In genomic region chr1:15523104-15523921, GRCh38 we compare ENCODE assay signal across 8 cellular contexts. TPM values are rescaled to one million over a fixed set of nuclear protein-coding genes. Genes with fewer than 3 reads are reported as not detected.
A peak's percentile ranks its signal among the peaks of the same experiment; 100 is the strongest.
DNase-seq lines count a peak whose midpoint lies in the region; ATAC-seq, FAIRE-seq and TF ChIP-seq lines count a peak whose summit lies in the region.

No MANE protein-coding gene starts in this region.

- peaks cover 13% of the 10 kb centered on the region for H3K79me2 ChIP-seq in OCI-LY3 (ENCODE audit: low read length)
- peaks cover 11% of the 10 kb centered on the region for H3K79me2 ChIP-seq in endothelial cell of umbilical vein (ENCODE audit: control insufficient read depth, insufficient read depth, low read length)

- no peak for TF ChIP-seq POLR2A in endothelial cell of umbilical vein (IDR thresholded peaks at IDR 0.05; ENCODE audit: low read depth, low read length)

- POLR2A ChIA-PET in CD8-positive, alpha-beta memory T cell (lab: Charles Lee): no interaction called here
- POLR2A ChIA-PET in endothelial cell of umbilical vein (lab: Charles Lee): no interaction called here

- H3K4me3 Mint-ChIP-seq in CD8-positive, alpha-beta memory T cell: peak overlapping the region; percentile 79 to 98 (median 88)
- peak overlapping the region; percentile 94 for H3K4me3 Mint-ChIP-seq in osteocyte (ENCODE audit: unreplicated experiment)

- peaks cover 43 to 51% (median 50%) of the 10 kb centered on the region in 3 donors for H3K4me1 Mint-ChIP-seq in CD8-positive, alpha-beta memory T cell
- peaks cover 32% of the 10 kb centered on the region for H3K4me1 Mint-ChIP-seq in osteocyte (ENCODE audit: unreplicated experiment)

- CTCF ChIA-PET in CD8-positive, alpha-beta memory T cell (lab: Charles Lee): no interaction called here
- CTCF ChIA-PET in endothelial cell of umbilical vein (lab: Charles Lee): interaction anchor here (0.6 to 1.3 kb wide), 2 partner anchors 200 to 253 kb away, joined by 4 to 7 read pairs; no protein-coding TSS in a partner anchor

- no peaks in the 10 kb centered on the region for H3K9me3 Mint-ChIP-seq in CD8-positive, alpha-beta memory T cell
- no peaks in the 10 kb centered on the region for H3K9me3 Mint-ChIP-seq in osteocyte (ENCODE audit: unreplicated experiment)

- BruUV-seq in endothelial cell of umbilical vein (replicated peaks; lab: Mats Ljungman, UMichigan): TSS peak; percentile 46

- H3K9ac ChIP-seq in OCI-LY3 (ENCODE audit: low read length): peak overlapping the region; percentile 72
- H3K9ac ChIP-seq in endothelial cell of umbilical vein (replicated peaks; ENCODE audit: extremely low read depth, insufficient read depth, low read length): peak overlapping the region; percentile 39

- H3K27me3 ChIP-seq in CD8-positive, alpha-beta memory T cell (ENCODE audit: insufficient read depth, low read length, poor library complexity, severe bottlenecking): no peaks in the 10 kb centered on the region
- no peaks in the 10 kb centered on the region for H3K27me3 ChIP-seq in OCI-LY3 (ENCODE audit: low read depth, low read length)
- H3K27me3 ChIP-seq in endothelial cell of umbilical vein (ENCODE audit: control insufficient read depth in 2 of 2, insufficient read depth in 2 of 2, low read length in 2 of 2): no peaks in the 10 kb centered on the region

- H4K20me1 ChIP-seq in OCI-LY3 (ENCODE audit: insufficient read depth, low read length) (no peaks in the 10 kb centered on the region), endothelial cell of umbilical vein (replicated peaks; ENCODE audit: control insufficient read depth, extremely low read depth, insufficient read depth, low read length) (no peaks in the 10 kb centered on the region)

- H3K9me1 ChIP-seq in endothelial cell of umbilical vein (replicated peaks; ENCODE audit: control insufficient read depth, extremely low read depth, insufficient read depth, low read length): no peaks in the 10 kb centered on the region

- H3K4me1 ChIP-seq in CD8-positive, alpha-beta memory T cell (ENCODE audit: insufficient read depth, low read length): peaks cover 21% of the 10 kb centered on the region
- H3K4me1 ChIP-seq in OCI-LY3 (ENCODE audit: low read length): peaks cover 22% of the 10 kb centered on the region
- H3K4me1 ChIP-seq in endothelial cell of umbilical vein (ENCODE audit: control insufficient read depth, extremely low read depth, insufficient read depth, low read length): peaks cover 24% of the 10 kb centered on the region

- no peaks in the 10 kb centered on the region for H3K36me3 ChIP-seq in CD8-positive, alpha-beta memory T cell (ENCODE audit: insufficient read depth, low read length)
- H3K36me3 ChIP-seq in OCI-LY3 (replicated peaks; ENCODE audit: low read depth, low read length) (no peaks in the 10 kb centered on the region), endothelial cell of umbilical vein (ENCODE audit: control insufficient read depth in 2 of 2, extremely low read depth in 1 of 2, insufficient read depth in 2 of 2, low read length in 2 of 2) (no peaks in the 10 kb centered on the region)

- DNase-seq in CD8-positive, alpha-beta memory T cell: no peak
- no peak for DNase-seq in endothelial cell of umbilical vein (ENCODE audit: low read depth, low spot score)
- no peak for DNase-seq in osteocyte (ENCODE audit: extremely low spot score, unreplicated experiment)
- no peak for DNase-seq in amniotic stem cell (lab: John Stamatoyannopoulos, UW)
- DNase-seq in stimulated activated CD4-positive, alpha-beta T cell treated with anti-CD3 and anti-CD28 coated beads, Interleukin-1b, Interleukin-23, amount 100 ng/mL, for 48 hours: no peak
- no peak for DNase-seq in NCI-H524 (lab: John Stamatoyannopoulos, UW)

- peaks cover 0 to 6% (median 1%) of the 10 kb centered on the region in 3 donors for H3K36me3 Mint-ChIP-seq in CD8-positive, alpha-beta memory T cell
- peaks cover 2% of the 10 kb centered on the region for H3K36me3 Mint-ChIP-seq in osteocyte (ENCODE audit: unreplicated experiment)

- H3K9me3 ChIP-seq in CD8-positive, alpha-beta memory T cell (ENCODE audit: low read length): no peaks in the 10 kb centered on the region
- no peaks in the 10 kb centered on the region for H3K9me3 ChIP-seq in OCI-LY3 (ENCODE audit: insufficient read depth, low read length)
- no peaks in the 10 kb centered on the region for H3K9me3 ChIP-seq in endothelial cell of umbilical vein (replicated peaks; ENCODE audit: control insufficient read depth, insufficient read depth, low read length)

- dilution Hi-C loops in endothelial cell of umbilical vein (cut with MboI; ENCODE audit: extremely low pct_ligation_motif_present, low sequenced_read_pairs): no loop called here

- ATAC-seq in GM18519 (IDR thresholded peaks at IDR 0.05; ENCODE audit: low FRiP score, unreplicated experiment): no peak

- peak overlapping the region; percentile 92 to 100 (median 100) for H3K27ac Mint-ChIP-seq in CD8-positive, alpha-beta memory T cell
- H3K27ac Mint-ChIP-seq in osteocyte (ENCODE audit: unreplicated experiment): peak overlapping the region; percentile 100

- TF ChIP-seq CTCF in OCI-LY3 (IDR thresholded peaks at IDR 0.05; ENCODE audit: low read depth, low read length) (no peak), endothelial cell of umbilical vein (IDR thresholded peaks at IDR 0.05; ENCODE audit: extremely low read depth in 1 of 2, insufficient read depth in 1 of 2, low read depth in 1 of 2, low read length in 2 of 2) (no peak), osteocyte (IDR thresholded peaks at IDR 0.05) (no peak)

- peaks cover 0 to 1% of the 10 kb centered on the region in 2 donors for H3K27me3 Mint-ChIP-seq in CD8-positive, alpha-beta memory T cell
- H3K27me3 Mint-ChIP-seq in osteocyte (ENCODE audit: unreplicated experiment): no peaks in the 10 kb centered on the region

- H3K4me3 ChIP-seq in CD8-positive, alpha-beta memory T cell (ENCODE audit: low read length): peak overlapping the region; percentile 74
- H3K4me3 ChIP-seq in OCI-LY3 (ENCODE audit: low read length) (peak overlapping the region; percentile 96), endothelial cell of umbilical vein (replicated peaks in 1 of 3; ENCODE audit: insufficient read depth in 1 of 3, low read depth in 1 of 3, low read length in 3 of 3) (peak overlapping the region; percentile 45 to 95 (median 68))

- FAIRE-seq in endothelial cell of umbilical vein (lab: Jason Lieb, UNC): peak; percentile 31

- H2AFZ ChIP-seq in OCI-LY3 (ENCODE audit: low read depth, low read length): peak overlapping the region; percentile 41; the same call in 1 of the 2 replicates
- peak overlapping the region; percentile 83 for H2AFZ ChIP-seq in endothelial cell of umbilical vein (ENCODE audit: low read depth, low read length)

- intact Hi-C loops in endothelial cell of umbilical vein (cut with micrococcal nuclease): loop anchor here (10.0 kb wide), 1 partner anchor 321 kb away; the partner anchor contains the start of gene SPEN

- peak overlapping the region; percentile 91 for H3K27ac ChIP-seq in CD8-positive, alpha-beta memory T cell (ENCODE audit: low read depth, low read length)
- H3K27ac ChIP-seq in OCI-LY3 (ENCODE audit: low read length) (peak overlapping the region; percentile 27), endothelial cell of umbilical vein (ENCODE audit: insufficient read depth, low read depth, low read length) (no peak overlapping the region)

- H3K4me2 ChIP-seq in OCI-LY3 (ENCODE audit: low read length) (peak overlapping the region; percentile 95), endothelial cell of umbilical vein (ENCODE audit: insufficient read depth, low read length) (peak overlapping the region; percentile 71)

TF ChIP-seq in endothelial cell of umbilical vein, 7 proteins besides CTCF, POLR2A, EP300 and RAD21 (continues in another document):
- TF ChIP-seq POLR2AphosphoS5 (IDR thresholded peaks at IDR 0.05; ENCODE audit: insufficient read depth, low read depth, low read length) (no peak), FOS (IDR thresholded peaks at IDR 0.05; ENCODE audit: borderline replicate concordance, insufficient read depth, low read length) (no peak), MYC (IDR thresholded peaks at IDR 0.05; ENCODE audit: low read depth, low read length) (no peak), GATA2 (IDR thresholded peaks at IDR 0.05; ENCODE audit: insufficient read depth, insufficient read length, low read depth, low read length) (no peak)

RNA-seq across cellular contexts. Expression of gene CASP9, which starts 0.7 kb away (rescaled TPM):
- total RNA-seq in CD8-positive, alpha-beta memory T cell: 1 to 10 TPM; 9.2 to 9.6 TPM
- 9.8 TPM for polyA plus RNA-seq in CD8-positive, alpha-beta memory T cell
- 9.0 and 10.5 TPM in 2 replicates for total RNA-seq in endothelial cell of umbilical vein
- polyA plus RNA-seq in endothelial cell of umbilical vein: 12.8 and 14.1 TPM in 2 replicates
- polyA plus RNA-seq in endothelial cell of umbilical vein (2011; cell fraction: cytosol; rRNA removed): 11.5 and 12.7 TPM in 2 replicates
- polyA plus RNA-seq in endothelial cell of umbilical vein (2011; cell fraction: nucleus; rRNA removed): 13.3 and 15.7 TPM in 2 replicates
- polyA plus RNA-seq in endothelial cell of umbilical vein (2012): 5.9 and 6.4 TPM in 2 replicates
- polyA minus RNA-seq in endothelial cell of umbilical vein: 10.3 and 13.0 TPM in 2 replicates
- polyA minus RNA-seq in endothelial cell of umbilical vein (2011; cell fraction: cytosol; rRNA and poly(A)+ RNA removed): 116 TPM
- 2.5 and 3.8 TPM in 2 replicates for polyA minus RNA-seq in endothelial cell of umbilical vein (2011; cell fraction: nucleus; rRNA and poly(A)+ RNA removed)
- 12.6 and 13.8 TPM in 2 replicates for total RNA-seq in osteocyte

RNA-seq across cellular contexts. Expression of gene DNAJC16, which starts 3.3 kb away (rescaled TPM):
- 10 to 100 TPM; 19.4 to 22.0 TPM for total RNA-seq in CD8-positive, alpha-beta memory T cell
- 9.1 TPM for polyA plus RNA-seq in CD8-positive, alpha-beta memory T cell
- 21.4 and 23.3 TPM in 2 replicates for total RNA-seq in endothelial cell of umbilical vein
- polyA plus RNA-seq in endothelial cell of umbilical vein: 7.6 and 8.0 TPM in 2 replicates
- 6.9 and 7.5 TPM in 2 replicates for polyA plus RNA-seq in endothelial cell of umbilical vein (2011; cell fraction: cytosol; rRNA removed)
- 16.0 and 24.5 TPM in 2 replicates for polyA plus RNA-seq in endothelial cell of umbilical vein (2011; cell fraction: nucleus; rRNA removed)
- 9.2 and 10.4 TPM in 2 replicates for polyA plus RNA-seq in endothelial cell of umbilical vein (2012)
- polyA minus RNA-seq in endothelial cell of umbilical vein: 29.4 and 38.1 TPM in 2 replicates
- 15.9 TPM for polyA minus RNA-seq in endothelial cell of umbilical vein (2011; cell fraction: cytosol; rRNA and poly(A)+ RNA removed)
- 22.9 and 28.5 TPM in 2 replicates for polyA minus RNA-seq in endothelial cell of umbilical vein (2011; cell fraction: nucleus; rRNA and poly(A)+ RNA removed)
- total RNA-seq in osteocyte: 20.8 and 28.8 TPM in 2 replicates

RNA-seq across cellular contexts. Expression of gene CELA2B, which starts 47.4 kb away (rescaled TPM):
- not detected for total RNA-seq in CD8-positive, alpha-beta memory T cell
- not detected for polyA plus RNA-seq in CD8-positive, alpha-beta memory T cell
- total RNA-seq in endothelial cell of umbilical vein (not detected in 2 replicates), osteocyte (not detected in 2 replicates)
- not detected in 2 replicates for polyA plus RNA-seq in endothelial cell of umbilical vein
- not detected in 2 replicates for polyA plus RNA-seq in endothelial cell of umbilical vein (2011; cell fraction: cytosol; rRNA removed)
- not detected in 2 replicates for polyA plus RNA-seq in endothelial cell of umbilical vein (2011; cell fraction: nucleus; rRNA removed)
- polyA plus RNA-seq in endothelial cell of umbilical vein (2012): not detected in 2 replicates
- not detected in 2 replicates for polyA minus RNA-seq in endothelial cell of umbilical vein
- not detected for polyA minus RNA-seq in endothelial cell of umbilical vein (2011; cell fraction: cytosol; rRNA and poly(A)+ RNA removed)
- not detected in 2 replicates for polyA minus RNA-seq in endothelial cell of umbilical vein (2011; cell fraction: nucleus; rRNA and poly(A)+ RNA removed)
